Comparison of ENCODE assay signal across 8 cellular contexts in the genomic region with DNA sequence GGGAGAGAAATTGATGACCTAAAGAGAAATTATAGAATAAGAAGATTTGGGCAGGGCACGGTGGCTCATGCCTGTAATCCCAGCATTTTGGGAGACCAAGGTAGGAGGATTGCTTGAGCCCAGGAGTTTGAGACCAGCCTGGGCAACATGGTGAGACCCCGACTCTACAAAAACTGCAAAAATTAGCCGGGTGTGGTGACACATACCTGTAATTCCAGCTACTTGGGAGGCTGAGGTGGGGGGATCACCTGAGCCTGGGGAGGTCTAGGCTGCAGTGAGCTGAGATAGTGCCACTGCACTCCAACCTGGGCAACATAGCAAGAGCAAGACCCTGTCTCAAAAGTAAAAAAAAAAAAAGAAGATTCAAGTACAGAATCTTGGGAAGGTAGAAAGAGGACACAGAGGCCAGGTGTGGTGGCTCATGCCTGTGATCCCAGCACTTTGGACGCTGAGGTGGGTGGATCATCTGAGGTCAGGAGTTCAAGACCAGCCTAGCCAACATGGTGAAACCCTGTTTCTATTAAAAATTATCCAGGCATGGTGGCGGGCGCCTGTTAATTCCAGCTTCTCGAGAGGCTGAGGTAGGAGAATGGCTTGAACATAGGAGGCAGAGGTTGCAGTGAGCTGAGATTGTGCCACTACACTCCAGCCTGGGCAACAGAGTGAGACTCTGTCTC. TPM values are rescaled to one million over a fixed set of nuclear protein-coding genes. Genes with fewer than 3 reads are reported as not detected.
DNase-seq lines count a peak whose midpoint lies in the region; ATAC-seq, FAIRE-seq and TF ChIP-seq lines count a peak whose summit lies in the region.
"Not testable (repeated sequence)": the region's sequence is repeated elsewhere in the genome, so short reads cannot be mapped to it uniquely, and the experiment has no call there.

No MANE protein-coding gene starts in this region.

- H4K20me1 ChIP-seq in mammary epithelial cell (ENCODE audit: insufficient read depth, low read length); HepG2 (ENCODE audit: insufficient read depth, low read length): not testable (repeated sequence)

- CTCF ChIA-PET in BJ (lab: Yijun Ruan, JAX) (interaction anchor here (0.6 to 2.1 kb wide), 3 partner anchors 10 to 108 kb away, joined by 3 to 6 read pairs (median 4); no protein-coding TSS in a partner anchor), mammary epithelial cell (lab: Charles Lee; ENCODE audit: low non-redundant PET) (interaction anchor here (0.5 kb wide), 1 partner anchor 485 kb away, joined by 3 read pairs; no protein-coding TSS in a partner anchor), HepG2 (lab: Yijun Ruan, JAX; ENCODE audit: low intra/inter-chr PET ratio, low total read pairs) (interaction anchor here (1.6 kb wide), 1 partner anchor 59 kb away, joined by 3 read pairs; no protein-coding TSS in a partner anchor)

- dilution Hi-C loops in mammary epithelial cell (cut with HindIII; ENCODE audit: low sequenced_read_pairs), result not testable (repeated sequence)

- H3K4me1 ChIP-seq in HUES48 (ENCODE audit: control insufficient read depth, insufficient read depth, low read length) (peaks cover 32% of the 10 kb centered on the region), SJCRH30 (peaks cover 21% of the 10 kb centered on the region), mammary epithelial cell (ENCODE audit: insufficient read depth, low read length) (peaks cover 52% of the 10 kb centered on the region), HepG2 (ENCODE audit: insufficient read depth, low read length) (peaks cover 42% of the 10 kb centered on the region), prostate gland (replicated peaks) (peaks cover 15% of the 10 kb centered on the region), tibial artery (peaks cover 0 to 41% (median 35%) of the 10 kb centered on the region in 4 donors)

- 58% methylated on average over 7 of the region's 7 CpGs for WGBS in mammary epithelial cell (ENCODE audit: low coverage, missing lambda C conversion rate)
- 1% methylated on average over 7 of the region's 7 CpGs for WGBS in HepG2 (ENCODE audit: low lambda C conversion rate)
- WGBS in prostate gland, result 66% methylated on average over 7 of the region's 7 CpGs

- not testable (repeated sequence) for H3K9me3 ChIP-seq in HUES48 (ENCODE audit: control insufficient read depth, insufficient read depth, low read length); SJCRH30 (replicated peaks); mammary epithelial cell (replicated peaks; ENCODE audit: insufficient read depth, low read length); HepG2 (ENCODE audit: low read length); prostate gland; tibial artery

- DNase-seq in BJ (ENCODE audit: low read depth); SJCRH30; mammary epithelial cell; fibroblast of the aortic adventitia (ENCODE audit: low read depth); prostate gland (ENCODE audit: low spot score); tibial artery: not testable (repeated sequence)
- peak; percentile 46 for DNase-seq in HepG2 (ENCODE audit: low spot score)

- TF ChIP-seq RAD21 in HepG2 (CRISPR knock-in tag; IDR thresholded peaks at IDR 0.05), result not testable (repeated sequence)

- not testable (repeated sequence) for FAIRE-seq in HepG2 (lab: Jason Lieb, UNC)

- H3K9ac ChIP-seq in HUES48 (ENCODE audit: low read depth, low read length) (peak overlapping the region; percentile 78), mammary epithelial cell (ENCODE audit: insufficient read depth, low read length) (peak overlapping the region; percentile 98), HepG2 (ENCODE audit: insufficient read depth, low read depth, low read length) (peak overlapping the region; percentile 97)

- not testable (repeated sequence) for ATAC-seq in HepG2

- H3K4me3 ChIP-seq in BJ (ENCODE audit: low read depth, low read length), result peak overlapping the region; percentile 51
- peak overlapping the region; percentile 72 for H3K4me3 ChIP-seq in HUES48 (ENCODE audit: low read depth, low read length)
- peak overlapping the region; percentile 66 for H3K4me3 ChIP-seq in SJCRH30
- H3K4me3 ChIP-seq in mammary epithelial cell (replicated peaks in 1 of 3; ENCODE audit: insufficient read depth in 1 of 3, low read depth in 2 of 3, low read length in 3 of 3), result peak overlapping the region in 2 of 3 experiments; percentile 37 to 56
- peak overlapping the region; percentile 70 for H3K4me3 ChIP-seq in fibroblast of the aortic adventitia (ENCODE audit: low read depth, low read length)
- peak overlapping the region; percentile 64 to 82 (median 74) for H3K4me3 ChIP-seq in HepG2 (replicated peaks in 1 of 3; ENCODE audit: insufficient read depth in 1 of 3, low read depth in 2 of 3, low read length in 3 of 3)
- peak overlapping the region; percentile 52 to 55 for H3K4me3 ChIP-seq in prostate gland
- H3K4me3 ChIP-seq in tibial artery, result peak overlapping the region; percentile 66

- H3K27me3 ChIP-seq in BJ (ENCODE audit: control insufficient read depth, insufficient read depth, low read length); HUES48 (ENCODE audit: control insufficient read depth, insufficient read depth, low read length); SJCRH30; mammary epithelial cell (ENCODE audit: insufficient read depth, low read length); HepG2 (ENCODE audit: control insufficient read depth in 1 of 2, insufficient read depth in 2 of 2, low read length in 2 of 2); prostate gland (replicated peaks; ENCODE audit: insufficient read depth); tibial artery: not testable (repeated sequence)

- H3K79me2 ChIP-seq in mammary epithelial cell (ENCODE audit: insufficient read depth, low read length) (peaks cover 13% of the 10 kb centered on the region), HepG2 (ENCODE audit: insufficient read depth, low read length) (peaks cover 30% of the 10 kb centered on the region)

- peak overlapping the region; percentile 86 for H3K4me2 ChIP-seq in mammary epithelial cell (ENCODE audit: insufficient read depth, low read depth, low read length)
- peak overlapping the region; percentile 84 for H3K4me2 ChIP-seq in HepG2 (ENCODE audit: low read depth, low read length)

- intact Hi-C loops in mammary epithelial cell (cut with micrococcal nuclease), result loop anchor here (1.0 to 5.0 kb wide), 2 partner anchors 38 to 58 kb away; no protein-coding TSS in a partner anchor
- intact Hi-C loops in HepG2 (cut with micrococcal nuclease; ENCODE audit: unreplicated experiment), result loop anchor here (1.0 to 10.0 kb wide), 2 partner anchors 16 to 50 kb away; no protein-coding TSS in a partner anchor
- intact Hi-C loops in prostate gland (cut with DNase I), result loop anchor here (5.0 kb wide), 1 partner anchor 537 kb away; the partner anchor contains the start of gene SLF2
- intact Hi-C loops in tibial artery (cut with DNase I; ENCODE audit: low total_unique reads), result not testable (repeated sequence)

- not testable (repeated sequence) for BruUV-seq in mammary epithelial cell (replicated peaks; lab: Mats Ljungman, UMichigan); HepG2 (replicated peaks; lab: Mats Ljungman, UMichigan)

- H3K27ac ChIP-seq in HUES48 (ENCODE audit: low read depth, low read length) (peak overlapping the region; percentile 95), SJCRH30 (peak overlapping the region; percentile 83; the same call in 1 of the 2 replicates), mammary epithelial cell (ENCODE audit: insufficient read depth, low read depth, low read length) (peak overlapping the region; percentile 99), HepG2 (ENCODE audit: extremely low read length, insufficient read depth, low read length) (peak overlapping the region; percentile 100), prostate gland (peak overlapping the region; percentile 98 to 99), tibial artery (peak overlapping the region; percentile 94 to 99)

- not testable (repeated sequence) for H2AFZ ChIP-seq in mammary epithelial cell (ENCODE audit: low read depth, low read length); HepG2 (ENCODE audit: low read length)

- peak in 1 of 2 experiments; percentile 22; a peak in 1 of 4 replicates for TF ChIP-seq POLR2A in HepG2 (IDR thresholded peaks at IDR 0.05; ENCODE audit: insufficient read depth in 1 of 2, low read depth in 2 of 2, low read length in 2 of 2)
- TF ChIP-seq POLR2A in prostate gland (IDR thresholded peaks at IDR 0.05), result not testable (repeated sequence)

- in situ Hi-C loops in mammary epithelial cell (cut with MboI; ENCODE audit: low sequenced_read_pairs in 2 of 2); HepG2 (cut with HindIII; ENCODE audit: extremely low pct_ligation_motif_present, low pct_unique_long_range_greater_than_20kb): not testable (repeated sequence)

- TF ChIP-seq EP300 in HepG2 (IDR thresholded peaks at IDR 0.05; ENCODE audit: low read depth in 2 of 2, low read length in 2 of 2), result not testable (repeated sequence)
- TF ChIP-seq EP300 in HepG2 (CRISPR knock-in tag; IDR thresholded peaks at IDR 0.05; ENCODE audit: borderline replicate concordance), result peak; percentile 23; the same call in 1 of the 2 replicates

- not testable (repeated sequence) for TF ChIP-seq CTCF in BJ (IDR thresholded peaks at IDR 0.05; ENCODE audit: insufficient read depth, low read depth, low read length); mammary epithelial cell (conservative IDR thresholded peaks at IDR 0.05 in 1 of 2, IDR thresholded peaks at IDR 0.05 in 1 of 2; ENCODE audit: extremely low read depth in 1 of 2, insufficient read depth in 1 of 2, low read depth in 1 of 2, low read length in 2 of 2); fibroblast of the aortic adventitia (IDR thresholded peaks at IDR 0.05; ENCODE audit: insufficient read depth, low read length); HepG2 (CRISPR knock-in tag; IDR thresholded peaks at IDR 0.05); prostate gland (IDR thresholded peaks at IDR 0.05); tibial artery (IDR thresholded peaks at IDR 0.05)

- POLR2A ChIA-PET in BJ (lab: Charles Lee), result not testable (repeated sequence)
- POLR2A ChIA-PET in HepG2 (lab: Yijun Ruan, JAX), result interaction anchor here (1.2 to 6.4 kb wide), 5 partner anchors 13 to 88 kb away, joined by 5 to 287 read pairs (median 26); partner anchors contain the start of gene SCD

- not testable (repeated sequence) for H3K36me3 ChIP-seq in BJ (ENCODE audit: control insufficient read depth, insufficient read depth, low read length); HUES48 (ENCODE audit: control insufficient read depth, insufficient read depth, low read length); SJCRH30; mammary epithelial cell (ENCODE audit: insufficient read depth, low read length); HepG2 (replicated peaks in 1 of 2; ENCODE audit: control insufficient read depth in 1 of 2, insufficient read depth in 2 of 2, low read length in 2 of 2); prostate gland; tibial artery

RNA-seq across cellular contexts. Expression of gene SCD, which starts 27.8 kb away (rescaled TPM):
- polyA plus RNA-seq in BJ (2011; rRNA removed) (32.1 and 40.8 TPM in 2 replicates), mammary epithelial cell (1,049 TPM), HepG2 (2011; rRNA removed) (512 and 596 TPM in 2 replicates)
- 31.1 and 46.0 TPM in 2 replicates for polyA minus RNA-seq in BJ (2011; rRNA and poly(A)+ RNA removed)
- total RNA-seq in SJCRH30 (2014; rRNA removed; shearing (Covaris generic)), result 421 and 427 TPM in 2 replicates
- total RNA-seq in mammary epithelial cell (100 to 1,000 TPM; 348 to 939 TPM), fibroblast of the aortic adventitia (ENCODE audit: low replicate concordance) (99.9 and 283 TPM in 2 replicates), HepG2 (2016; rRNA removed; fragmentation: Illumina TruSeq; extraction: Trizol) (338 and 492 TPM in 2 replicates), prostate gland (100 to 1,000 TPM in 1 of 2 donors, 10 to 100 TPM in 1; 95.5 to 179 TPM)
- 2,037 TPM for polyA minus RNA-seq in mammary epithelial cell
- total RNA-seq in HepG2 (2016; cell fraction: cytosol; rRNA removed; fragmentation: Illumina TruSeq; extraction: Trizol; ENCODE audit: low read depth), result 31.9 and 37.2 TPM in 2 replicates
- 303 and 473 TPM in 2 replicates for total RNA-seq in HepG2 (2016; cell fraction: insoluble cytoplasmic fraction; rRNA removed; fragmentation: Illumina TruSeq; extraction: Trizol)
- 175 and 195 TPM in 2 replicates for total RNA-seq in HepG2 (2016; cell fraction: membrane; rRNA removed; fragmentation: Illumina TruSeq; extraction: Trizol)
- total RNA-seq in HepG2 (2016; cell fraction: nucleus; rRNA removed; fragmentation: Illumina TruSeq; extraction: Trizol), result 532 and 631 TPM in 2 replicates
- 368 and 565 TPM in 2 replicates for polyA plus RNA-seq in HepG2 (2011; cell fraction: cytosol; rRNA removed)
- polyA plus RNA-seq in HepG2 (2011; cell fraction: nucleus; rRNA removed), result 147 and 228 TPM in 2 replicates
- polyA plus RNA-seq in HepG2 (2012), result 585 and 769 TPM in 2 replicates
- polyA plus RNA-seq in HepG2 (2016; cell fraction: cytosol; fragmentation: Illumina TruSeq; extraction: Trizol; ENCODE audit: low read depth), result 36.1 and 38.4 TPM in 2 replicates
- polyA plus RNA-seq in HepG2 (2016; cell fraction: insoluble cytoplasmic fraction; fragmentation: Illumina TruSeq; extraction: Trizol; ENCODE audit: low read depth), result 315 and 357 TPM in 2 replicates
- polyA plus RNA-seq in HepG2 (2016; cell fraction: membrane; fragmentation: Illumina TruSeq; extraction: Trizol; ENCODE audit: low read depth), result 107 and 124 TPM in 2 replicates
- 708 and 740 TPM in 2 replicates for polyA plus RNA-seq in HepG2 (2016; cell fraction: nucleus; fragmentation: Illumina TruSeq; extraction: Trizol; ENCODE audit: insufficient read depth, low read depth)
- 748 and 1,007 TPM in 2 replicates for polyA minus RNA-seq in HepG2 (2011; rRNA and poly(A)+ RNA removed; ENCODE audit: low replicate concordance)
- 527 and 633 TPM in 2 replicates for polyA minus RNA-seq in HepG2 (2011; cell fraction: cytosol; rRNA and poly(A)+ RNA removed)
- 165 and 293 TPM in 2 replicates for polyA minus RNA-seq in HepG2 (2011; cell fraction: nucleus; rRNA and poly(A)+ RNA removed)

RNA-seq across cellular contexts. Expression of gene PKD2L1, which starts 44.8 kb away (rescaled TPM):
- polyA plus RNA-seq in BJ (2011; rRNA removed), result not detected in 2 replicates
- not detected in 2 replicates for polyA minus RNA-seq in BJ (2011; rRNA and poly(A)+ RNA removed)
- total RNA-seq in SJCRH30 (2014; rRNA removed; shearing (Covaris generic)), result not detected in 2 replicates
- not detected for total RNA-seq in mammary epithelial cell
- not detected for polyA plus RNA-seq in mammary epithelial cell
- polyA minus RNA-seq in mammary epithelial cell, result not detected
- total RNA-seq in fibroblast of the aortic adventitia (ENCODE audit: low replicate concordance), result not detected in 2 replicates
- 0.07 and 0.31 TPM in 2 replicates for total RNA-seq in HepG2 (2016; rRNA removed; fragmentation: Illumina TruSeq; extraction: Trizol)
- not detected in 2 replicates for total RNA-seq in HepG2 (2016; cell fraction: cytosol; rRNA removed; fragmentation: Illumina TruSeq; extraction: Trizol; ENCODE audit: low read depth)
- total RNA-seq in HepG2 (2016; cell fraction: insoluble cytoplasmic fraction; rRNA removed; fragmentation: Illumina TruSeq; extraction: Trizol), result 0.07 and 0.30 TPM in 2 replicates
- total RNA-seq in HepG2 (2016; cell fraction: membrane; rRNA removed; fragmentation: Illumina TruSeq; extraction: Trizol), result not detected in 2 replicates
- not detected in 2 replicates for total RNA-seq in HepG2 (2016; cell fraction: nucleus; rRNA removed; fragmentation: Illumina TruSeq; extraction: Trizol)
- 0.15 and 0.27 TPM in 2 replicates for polyA plus RNA-seq in HepG2 (2011; rRNA removed)
- 0.15 and 0.21 TPM in 2 replicates for polyA plus RNA-seq in HepG2 (2011; cell fraction: cytosol; rRNA removed)
- polyA plus RNA-seq in HepG2 (2011; cell fraction: nucleus; rRNA removed), result 0.61 and 0.90 TPM in 2 replicates
- 0.16 and 0.55 TPM in 2 replicates for polyA plus RNA-seq in HepG2 (2012)
- not detected in 2 replicates for polyA plus RNA-seq in HepG2 (2016; cell fraction: cytosol; fragmentation: Illumina TruSeq; extraction: Trizol; ENCODE audit: low read depth)
- polyA plus RNA-seq in HepG2 (2016; cell fraction: insoluble cytoplasmic fraction; fragmentation: Illumina TruSeq; extraction: Trizol; ENCODE audit: low read depth), result 0.33 TPM in 1 of 2 replicates, not detected in the other
- not detected in 2 replicates for polyA plus RNA-seq in HepG2 (2016; cell fraction: membrane; fragmentation: Illumina TruSeq; extraction: Trizol; ENCODE audit: low read depth)
- polyA plus RNA-seq in HepG2 (2016; cell fraction: nucleus; fragmentation: Illumina TruSeq; extraction: Trizol; ENCODE audit: insufficient read depth, low read depth), result 0.21 TPM in 1 of 2 replicates, not detected in the other
- polyA minus RNA-seq in HepG2 (2011; rRNA and poly(A)+ RNA removed; ENCODE audit: low replicate concordance), result 0.26 and 0.72 TPM in 2 replicates
- polyA minus RNA-seq in HepG2 (2011; cell fraction: cytosol; rRNA and poly(A)+ RNA removed), result not detected in 2 replicates
- not detected in 2 replicates for polyA minus RNA-seq in HepG2 (2011; cell fraction: nucleus; rRNA and poly(A)+ RNA removed)
- under 1 TPM; 0.09 to 0.34 TPM for total RNA-seq in prostate gland
